1 cellular context compared by ENCODE assay signal in the genomic region with DNA sequence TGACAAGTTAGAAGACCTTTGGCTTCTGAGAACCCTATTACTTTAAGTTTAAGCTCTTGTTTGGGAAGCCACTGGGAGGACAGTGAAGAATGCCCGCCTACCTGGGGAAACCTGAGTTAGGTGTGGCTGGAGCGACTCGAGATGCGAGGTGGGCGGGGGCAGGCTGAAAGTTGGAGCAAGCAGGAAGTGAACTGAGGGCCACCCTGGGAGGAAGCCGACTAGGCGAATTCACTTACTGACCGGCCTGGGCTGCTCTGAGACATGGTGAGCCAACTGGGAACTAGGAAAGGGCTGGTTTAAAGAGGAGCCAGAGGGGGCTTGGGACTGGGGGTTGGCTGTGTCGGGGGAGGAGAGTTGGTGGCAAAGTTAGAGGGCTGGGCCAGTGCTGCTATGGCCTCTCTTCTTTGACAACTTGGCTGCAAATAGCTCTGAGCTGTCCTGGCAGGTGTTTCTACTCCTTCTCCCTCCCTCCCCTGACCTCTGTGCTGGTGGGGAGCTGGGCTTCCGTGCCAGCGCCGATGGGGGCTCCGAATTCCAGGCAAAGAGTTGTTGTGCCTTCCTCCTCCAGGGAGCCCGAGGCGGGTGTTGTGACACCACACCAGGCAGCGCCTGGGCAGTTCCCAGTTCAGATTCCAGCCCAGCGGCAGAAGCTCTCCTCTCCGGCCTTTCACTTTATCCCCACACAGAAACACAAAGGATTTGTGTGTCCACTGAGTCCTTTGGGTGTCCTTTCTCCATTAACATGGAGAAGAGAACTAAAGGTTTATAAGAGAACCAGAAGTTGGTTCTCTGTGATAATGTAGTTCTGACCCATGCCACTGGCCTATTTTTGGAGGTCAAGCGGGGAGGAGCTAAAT.
TF ChIP-seq lines count a peak whose summit lies in the region.

A gene (plus strand): TSS at position 201 of the 857 bp plus-strand sequence. CDS start 61 bp downstream, at position 262.

TF ChIP-seq in HepG2, 621 proteins besides CTCF, POLR2A, EP300 and RAD21 (continued from another document and continues in another):
- TF ChIP-seq, protein P1, sequence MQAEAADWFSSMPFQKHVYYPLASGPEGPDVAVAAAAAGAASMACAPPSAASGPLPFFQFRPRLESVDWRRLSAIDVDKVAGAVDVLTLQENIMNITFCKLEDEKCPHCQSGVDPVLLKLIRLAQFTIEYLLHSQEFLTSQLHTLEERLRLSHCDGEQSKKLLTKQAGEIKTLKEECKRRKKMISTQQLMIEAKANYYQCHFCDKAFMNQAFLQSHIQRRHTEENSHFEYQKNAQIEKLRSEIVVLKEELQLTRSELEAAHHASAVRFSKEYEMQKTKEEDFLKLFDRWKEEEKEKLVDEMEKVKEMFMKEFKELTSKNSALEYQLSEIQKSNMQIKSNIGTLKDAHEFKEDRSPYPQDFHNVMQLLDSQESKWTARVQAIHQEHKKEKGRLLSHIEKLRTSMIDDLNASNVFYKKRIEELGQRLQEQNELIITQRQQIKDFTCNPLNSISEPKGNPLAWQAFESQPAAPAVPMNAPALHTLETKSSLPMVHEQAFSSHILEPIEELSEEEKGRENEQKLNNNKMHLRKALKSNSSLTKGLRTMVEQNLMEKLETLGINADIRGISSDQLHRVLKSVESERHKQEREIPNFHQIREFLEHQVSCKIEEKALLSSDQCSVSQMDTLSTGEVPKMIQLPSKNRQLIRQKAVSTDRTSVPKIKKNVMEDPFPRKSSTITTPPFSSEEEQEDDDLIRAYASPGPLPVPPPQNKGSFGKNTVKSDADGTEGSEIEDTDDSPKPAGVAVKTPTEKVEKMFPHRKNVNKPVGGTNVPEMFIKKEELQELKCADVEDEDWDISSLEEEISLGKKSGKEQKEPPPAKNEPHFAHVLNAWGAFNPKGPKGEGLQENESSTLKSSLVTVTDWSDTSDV (CRISPR knock-in tag; IDR thresholded peaks at IDR 0.05) = no peak
- TF ChIP-seq, protein P2, sequence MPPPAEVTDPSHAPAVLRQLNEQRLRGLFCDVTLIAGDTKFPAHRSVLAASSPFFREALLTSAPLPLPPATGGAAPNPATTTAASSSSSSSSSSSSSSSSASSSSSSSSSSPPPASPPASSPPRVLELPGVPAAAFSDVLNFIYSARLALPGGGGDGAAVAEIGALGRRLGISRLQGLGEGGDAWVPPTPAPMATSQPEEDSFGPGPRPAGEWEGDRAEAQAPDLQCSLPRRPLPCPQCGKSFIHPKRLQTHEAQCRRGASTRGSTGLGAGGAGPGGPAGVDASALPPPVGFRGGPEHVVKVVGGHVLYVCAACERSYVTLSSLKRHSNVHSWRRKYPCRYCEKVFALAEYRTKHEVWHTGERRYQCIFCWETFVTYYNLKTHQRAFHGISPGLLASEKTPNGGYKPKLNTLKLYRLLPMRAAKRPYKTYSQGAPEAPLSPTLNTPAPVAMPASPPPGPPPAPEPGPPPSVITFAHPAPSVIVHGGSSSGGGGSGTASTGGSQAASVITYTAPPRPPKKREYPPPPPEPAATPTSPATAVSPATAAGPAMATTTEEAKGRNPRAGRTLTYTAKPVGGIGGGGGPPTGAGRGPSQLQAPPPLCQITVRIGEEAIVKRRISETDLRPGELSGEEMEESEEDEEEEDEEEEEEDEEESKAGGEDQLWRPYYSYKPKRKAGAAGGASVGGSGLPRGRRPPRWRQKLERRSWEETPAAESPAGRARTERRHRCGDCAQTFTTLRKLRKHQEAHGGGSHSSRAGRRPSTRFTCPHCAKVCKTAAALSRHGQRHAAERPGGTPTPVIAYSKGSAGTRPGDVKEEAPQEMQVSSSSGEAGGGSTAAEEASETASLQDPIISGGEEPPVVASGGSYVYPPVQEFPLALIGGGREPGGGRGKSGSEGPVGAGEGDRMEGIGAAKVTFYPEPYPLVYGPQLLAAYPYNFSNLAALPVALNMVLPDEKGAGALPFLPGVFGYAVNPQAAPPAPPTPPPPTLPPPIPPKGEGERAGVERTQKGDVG (CRISPR knock-in tag; IDR thresholded peaks at IDR 0.05; ENCODE audit: borderline replicate concordance) = no peak; the same call in 1 of the 2 replicates
- TF ChIP-seq ZNF20 (CRISPR knock-in tag; IDR thresholded peaks at IDR 0.05) (no peak), SUZ12 (IDR thresholded peaks at IDR 0.05; ENCODE audit: low read depth, low read length) (no peak), ZNF335 (CRISPR knock-in tag; IDR thresholded peaks at IDR 0.05) (no peak), ARNT2 (CRISPR knock-in tag; IDR thresholded peaks at IDR 0.05; ENCODE audit: low read depth) (no peak; the same call in 1 of the 2 replicates), KDM6A (CRISPR knock-in tag; IDR thresholded peaks at IDR 0.05; ENCODE audit: low read depth) (no peak), DMAP1 (CRISPR knock-in tag; IDR thresholded peaks at IDR 0.05) (peak; percentile 58; the same call in 1 of the 2 replicates), CREB1 (IDR thresholded peaks at IDR 0.05) (no peak), CREB1 (CRISPR knock-in tag; IDR thresholded peaks at IDR 0.05) (no peak), NRL (CRISPR knock-in tag; IDR thresholded peaks at IDR 0.05; ENCODE audit: borderline replicate concordance) (peak; percentile 85), RCOR2 (CRISPR knock-in tag; IDR thresholded peaks at IDR 0.05) (no peak), NKX3-1 (CRISPR knock-in tag; IDR thresholded peaks at IDR 0.05) (no peak), NFE2L1 (CRISPR knock-in tag; IDR thresholded peaks at IDR 0.05; ENCODE audit: borderline replicate concordance) (no peak), SCMH1 (CRISPR knock-in tag; IDR thresholded peaks at IDR 0.05; ENCODE audit: borderline replicate concordance) (no peak), ELF1 (CRISPR knock-in tag; IDR thresholded peaks at IDR 0.05) (peak; percentile 75), ZNF670 (CRISPR knock-in tag; IDR thresholded peaks at IDR 0.05; ENCODE audit: borderline replicate concordance) (no peak), SP4 (CRISPR knock-in tag; IDR thresholded peaks at IDR 0.05) (peak; percentile 46; the same call in 1 of the 2 replicates), ZNF562 (CRISPR knock-in tag; IDR thresholded peaks at IDR 0.05; ENCODE audit: borderline replicate concordance) (no peak), PHF20 (CRISPR knock-in tag; IDR thresholded peaks at IDR 0.05) (no peak; the same call in 1 of the 2 replicates), IKZF4 (CRISPR knock-in tag; IDR thresholded peaks at IDR 0.05; ENCODE audit: borderline replicate concordance, low read depth, not compliant biosample characterization) (no peak), TCF7L2 (IDR thresholded peaks at IDR 0.05; ENCODE audit: low read depth, low read length) (no peak), POLR2AphosphoS5 (IDR thresholded peaks at IDR 0.05; ENCODE audit: low read depth, low read length) (peak; percentile 78), SALL1 (CRISPR knock-in tag; IDR thresholded peaks at IDR 0.05) (peak; percentile 57), ZSCAN29 (CRISPR knock-in tag; conservative IDR thresholded peaks at IDR 0.05) (no peak), JUND (CRISPR knock-in tag; IDR thresholded peaks at IDR 0.05) (no peak), ZNF790 (CRISPR knock-in tag; IDR thresholded peaks at IDR 0.05; ENCODE audit: borderline replicate concordance) (no peak), HNRNPLL (IDR thresholded peaks at IDR 0.05; ENCODE audit: low read depth, low read length, poor library complexity, severe bottlenecking) (no peak), EEA1 (CRISPR knock-in tag; IDR thresholded peaks at IDR 0.05; ENCODE audit: borderline replicate concordance) (no peak)
- TF ChIP-seq, protein P3, sequence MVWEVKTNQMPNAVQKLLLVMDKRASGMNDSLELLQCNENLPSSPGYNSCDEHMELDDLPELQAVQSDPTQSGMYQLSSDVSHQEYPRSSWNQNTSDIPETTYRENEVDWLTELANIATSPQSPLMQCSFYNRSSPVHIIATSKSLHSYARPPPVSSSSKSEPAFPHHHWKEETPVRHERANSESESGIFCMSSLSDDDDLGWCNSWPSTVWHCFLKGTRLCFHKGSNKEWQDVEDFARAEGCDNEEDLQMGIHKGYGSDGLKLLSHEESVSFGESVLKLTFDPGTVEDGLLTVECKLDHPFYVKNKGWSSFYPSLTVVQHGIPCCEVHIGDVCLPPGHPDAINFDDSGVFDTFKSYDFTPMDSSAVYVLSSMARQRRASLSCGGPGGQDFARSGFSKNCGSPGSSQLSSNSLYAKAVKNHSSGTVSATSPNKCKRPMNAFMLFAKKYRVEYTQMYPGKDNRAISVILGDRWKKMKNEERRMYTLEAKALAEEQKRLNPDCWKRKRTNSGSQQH (CRISPR knock-in tag; IDR thresholded peaks at IDR 0.05; ENCODE audit: low read depth) = no peak
- TF ChIP-seq, protein P4, sequence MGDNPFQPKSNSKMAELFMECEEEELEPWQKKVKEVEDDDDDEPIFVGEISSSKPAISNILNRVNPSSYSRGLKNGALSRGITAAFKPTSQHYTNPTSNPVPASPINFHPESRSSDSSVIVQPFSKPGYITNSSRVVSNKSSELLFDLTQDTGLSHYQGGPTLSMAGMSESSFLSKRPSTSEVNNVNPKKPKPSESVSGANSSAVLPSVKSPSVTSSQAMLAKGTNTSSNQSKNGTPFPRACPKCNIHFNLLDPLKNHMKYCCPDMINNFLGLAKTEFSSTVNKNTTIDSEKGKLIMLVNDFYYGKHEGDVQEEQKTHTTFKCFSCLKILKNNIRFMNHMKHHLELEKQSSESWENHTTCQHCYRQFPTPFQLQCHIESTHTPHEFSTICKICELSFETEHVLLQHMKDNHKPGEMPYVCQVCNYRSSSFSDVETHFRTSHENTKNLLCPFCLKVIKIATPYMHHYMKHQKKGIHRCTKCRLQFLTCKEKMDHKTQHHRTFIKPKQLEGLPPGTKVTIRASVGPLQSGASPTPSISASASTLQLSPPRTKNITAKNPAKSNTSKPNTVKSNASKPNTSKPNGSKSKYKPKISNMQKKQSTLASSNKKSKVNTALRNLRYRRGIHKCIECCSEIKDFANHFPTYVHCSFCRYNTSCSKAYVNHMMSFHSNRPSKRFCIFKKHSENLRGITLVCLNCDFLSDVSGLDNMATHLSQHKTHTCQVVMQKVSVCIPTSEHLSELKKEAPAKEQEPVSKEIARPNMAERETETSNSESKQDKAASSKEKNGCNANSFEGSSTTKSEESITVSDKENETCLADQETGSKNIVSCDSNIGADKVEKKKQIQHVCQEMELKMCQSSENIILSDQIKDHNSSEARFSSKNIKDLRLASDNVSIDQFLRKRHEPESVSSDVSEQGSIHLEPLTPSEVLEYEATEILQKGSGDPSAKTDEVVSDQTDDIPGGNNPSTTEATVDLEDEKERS (CRISPR knock-in tag; IDR thresholded peaks at IDR 0.05) = no peak
- TF ChIP-seq, protein P5, sequence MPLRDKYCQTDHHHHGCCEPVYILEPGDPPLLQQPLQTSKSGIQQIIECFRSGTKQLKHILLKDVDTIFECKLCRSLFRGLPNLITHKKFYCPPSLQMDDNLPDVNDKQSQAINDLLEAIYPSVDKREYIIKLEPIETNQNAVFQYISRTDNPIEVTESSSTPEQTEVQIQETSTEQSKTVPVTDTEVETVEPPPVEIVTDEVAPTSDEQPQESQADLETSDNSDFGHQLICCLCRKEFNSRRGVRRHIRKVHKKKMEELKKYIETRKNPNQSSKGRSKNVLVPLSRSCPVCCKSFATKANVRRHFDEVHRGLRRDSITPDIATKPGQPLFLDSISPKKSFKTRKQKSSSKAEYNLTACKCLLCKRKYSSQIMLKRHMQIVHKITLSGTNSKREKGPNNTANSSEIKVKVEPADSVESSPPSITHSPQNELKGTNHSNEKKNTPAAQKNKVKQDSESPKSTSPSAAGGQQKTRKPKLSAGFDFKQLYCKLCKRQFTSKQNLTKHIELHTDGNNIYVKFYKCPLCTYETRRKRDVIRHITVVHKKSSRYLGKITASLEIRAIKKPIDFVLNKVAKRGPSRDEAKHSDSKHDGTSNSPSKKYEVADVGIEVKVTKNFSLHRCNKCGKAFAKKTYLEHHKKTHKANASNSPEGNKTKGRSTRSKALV (CRISPR knock-in tag; IDR thresholded peaks at IDR 0.05) = no peak
- TF ChIP-seq, protein P6, sequence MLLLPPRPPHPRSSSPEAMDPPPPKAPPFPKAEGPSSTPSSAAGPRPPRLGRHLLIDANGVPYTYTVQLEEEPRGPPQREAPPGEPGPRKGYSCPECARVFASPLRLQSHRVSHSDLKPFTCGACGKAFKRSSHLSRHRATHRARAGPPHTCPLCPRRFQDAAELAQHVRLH (CRISPR knock-in tag; IDR thresholded peaks at IDR 0.05; ENCODE audit: borderline replicate concordance, low read depth) = no peak
- TF ChIP-seq, protein P7, sequence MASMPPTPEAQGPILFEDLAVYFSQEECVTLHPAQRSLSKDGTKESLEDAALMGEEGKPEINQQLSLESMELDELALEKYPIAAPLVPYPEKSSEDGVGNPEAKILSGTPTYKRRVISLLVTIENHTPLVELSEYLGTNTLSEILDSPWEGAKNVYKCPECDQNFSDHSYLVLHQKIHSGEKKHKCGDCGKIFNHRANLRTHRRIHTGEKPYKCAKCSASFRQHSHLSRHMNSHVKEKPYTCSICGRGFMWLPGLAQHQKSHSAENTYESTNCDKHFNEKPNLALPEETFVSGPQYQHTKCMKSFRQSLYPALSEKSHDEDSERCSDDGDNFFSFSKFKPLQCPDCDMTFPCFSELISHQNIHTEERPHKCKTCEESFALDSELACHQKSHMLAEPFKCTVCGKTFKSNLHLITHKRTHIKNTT (CRISPR knock-in tag; IDR thresholded peaks at IDR 0.05) = no peak
- TF ChIP-seq, protein P8, sequence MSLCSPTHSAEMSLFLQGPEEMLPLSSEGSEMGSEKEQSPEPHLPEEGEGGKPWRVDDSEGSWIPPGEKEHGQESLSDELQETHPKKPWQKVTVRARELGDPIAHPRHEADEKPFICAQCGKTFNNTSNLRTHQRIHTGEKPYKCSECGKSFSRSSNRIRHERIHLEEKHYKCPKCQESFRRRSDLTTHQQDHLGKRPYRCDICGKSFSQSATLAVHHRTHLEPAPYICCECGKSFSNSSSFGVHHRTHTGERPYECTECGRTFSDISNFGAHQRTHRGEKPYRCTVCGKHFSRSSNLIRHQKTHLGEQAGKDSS (CRISPR knock-in tag; IDR thresholded peaks at IDR 0.05; ENCODE audit: borderline replicate concordance, low read depth) = no peak; the same call in 1 of the 2 replicates
- TF ChIP-seq, protein P9, sequence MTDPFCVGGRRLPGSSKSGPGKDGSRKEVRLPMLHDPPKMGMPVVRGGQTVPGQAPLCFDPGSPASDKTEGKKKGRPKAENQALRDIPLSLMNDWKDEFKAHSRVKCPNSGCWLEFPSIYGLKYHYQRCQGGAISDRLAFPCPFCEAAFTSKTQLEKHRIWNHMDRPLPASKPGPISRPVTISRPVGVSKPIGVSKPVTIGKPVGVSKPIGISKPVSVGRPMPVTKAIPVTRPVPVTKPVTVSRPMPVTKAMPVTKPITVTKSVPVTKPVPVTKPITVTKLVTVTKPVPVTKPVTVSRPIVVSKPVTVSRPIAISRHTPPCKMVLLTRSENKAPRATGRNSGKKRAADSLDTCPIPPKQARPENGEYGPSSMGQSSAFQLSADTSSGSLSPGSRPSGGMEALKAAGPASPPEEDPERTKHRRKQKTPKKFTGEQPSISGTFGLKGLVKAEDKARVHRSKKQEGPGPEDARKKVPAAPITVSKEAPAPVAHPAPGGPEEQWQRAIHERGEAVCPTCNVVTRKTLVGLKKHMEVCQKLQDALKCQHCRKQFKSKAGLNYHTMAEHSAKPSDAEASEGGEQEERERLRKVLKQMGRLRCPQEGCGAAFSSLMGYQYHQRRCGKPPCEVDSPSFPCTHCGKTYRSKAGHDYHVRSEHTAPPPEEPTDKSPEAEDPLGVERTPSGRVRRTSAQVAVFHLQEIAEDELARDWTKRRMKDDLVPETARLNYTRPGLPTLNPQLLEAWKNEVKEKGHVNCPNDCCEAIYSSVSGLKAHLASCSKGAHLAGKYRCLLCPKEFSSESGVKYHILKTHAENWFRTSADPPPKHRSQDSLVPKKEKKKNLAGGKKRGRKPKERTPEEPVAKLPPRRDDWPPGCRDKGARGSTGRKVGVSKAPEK (CRISPR knock-in tag; IDR thresholded peaks at IDR 0.05; ENCODE audit: borderline replicate concordance) = no peak
